In genomic region chr3:56323986-56324420, GRCh38 we compare ENCODE assay signal across 11 cellular contexts.
DNase-seq lines count a peak whose midpoint lies in the region; ATAC-seq and TF ChIP-seq lines count a peak whose summit lies in the region.
"Had no signal": no experiment of that assay in that cellular context is flagged by ENCODE, and none has a peak within 500 bp of the region (broad histone marks: within the 10 kb centered on the region; RNA-seq: fewer than 3 reads in every experiment).

No MANE protein-coding gene starts in this region.

- intact Hi-C loops in adrenal gland (cut with DNase I) (no loop called here), right cardiac atrium (cut with DNase I) (no loop called here)

- H3K4me1 ChIP-seq in cardiac muscle cell (ENCODE audit: low read depth) (peaks cover 60% of the 10 kb centered on the region), right atrium auricular region (peaks cover 0 to 10% of the 10 kb centered on the region in 2 donors), adrenal gland (replicated peaks in 1 of 2) (no peaks in the 10 kb centered on the region), right cardiac atrium (ENCODE audit: control insufficient read depth, insufficient read depth, low read length) (peaks cover 5% of the 10 kb centered on the region)

- DNase-seq in cardiac muscle cell (ENCODE audit: low read depth in 1 of 2, low spot score in 1 of 2) (peak; percentile 23 to 89), right atrium auricular region (ENCODE audit: low spot score) (no peak), adrenal gland (peak; percentile 23 to 73 (median 54)), right cardiac atrium (peak in 1 of 3 donors; percentile 13)
- DNase-seq: activated naive CD4-positive, alpha-beta T cell treated with anti-CD3 and anti-CD28 coated beads, Interleukin-2, amount 10 ng/mL, durations not matched to agents 7 days and 5 days; AML-193; NCI-H1694 had no signal

- H3K9me3 ChIP-seq in cardiac muscle cell (ENCODE audit: low read depth) (no peaks in the 10 kb centered on the region), right atrium auricular region (no peaks in the 10 kb centered on the region), adrenal gland (replicated peaks in 1 of 3) (no peaks in the 10 kb centered on the region), right cardiac atrium (ENCODE audit: control insufficient read depth, low read length) (no peaks in the 10 kb centered on the region)

- H3K36me3 ChIP-seq in cardiac muscle cell = no peaks in the 10 kb centered on the region
- no peaks in the 10 kb centered on the region for H3K36me3 ChIP-seq in right atrium auricular region
- H3K36me3 ChIP-seq in adrenal gland (replicated peaks in 1 of 2) = no peaks in the 10 kb centered on the region

- H3K4me3 ChIP-seq in cardiac muscle cell (no peak overlapping the region), right atrium auricular region (no peak overlapping the region), adrenal gland (no peak overlapping the region), right cardiac atrium (ENCODE audit: low read length) (no peak overlapping the region)

- H3K27me3 ChIP-seq in cardiac muscle cell = no peaks in the 10 kb centered on the region
- no peaks in the 10 kb centered on the region for H3K27me3 ChIP-seq in right atrium auricular region
- H3K27me3 ChIP-seq in adrenal gland = no peaks in the 10 kb centered on the region
- H3K27me3 ChIP-seq in right cardiac atrium (ENCODE audit: control insufficient read depth, insufficient read depth) = no peaks in the 10 kb centered on the region

- 19 to 36% (median 26%) methylated on average over 2 of the region's 2 CpGs for WGBS in adrenal gland, 4 donors
- 24% methylated on average over 2 of the region's 2 CpGs for WGBS in right cardiac atrium

- ATAC-seq in right cardiac atrium (peak; percentile 72 to 96), GM18870 (IDR thresholded peaks at IDR 0.05; ENCODE audit: unreplicated experiment) (no peak), GM18907 (IDR thresholded peaks at IDR 0.05; ENCODE audit: unreplicated experiment) (no peak), HG03521 (IDR thresholded peaks at IDR 0.05; ENCODE audit: unreplicated experiment) (no peak)
- no peak for ATAC-seq in activated CD4-positive, CD25-positive, alpha-beta regulatory T cell treated with anti-CD3 and anti-CD28 coated beads, Interleukin-2, amount 50 U/mL, for 24 hours

- peak overlapping the region; percentile 84 for H3K27ac ChIP-seq in cardiac muscle cell
- H3K27ac ChIP-seq in right atrium auricular region = peak overlapping the region in 1 of 2 donors; percentile 50
- peak overlapping the region in 2 of 5 donors; percentile 21 to 30 for H3K27ac ChIP-seq in adrenal gland
- no peak overlapping the region for H3K27ac ChIP-seq in right cardiac atrium (ENCODE audit: low read length)

- no peak for TF ChIP-seq CTCF in cardiac muscle cell (IDR thresholded peaks at IDR 0.05; ENCODE audit: low read depth, low read length)
- TF ChIP-seq CTCF in right atrium auricular region (IDR thresholded peaks at IDR 0.05) = no peak
- no peak for TF ChIP-seq CTCF in adrenal gland (IDR thresholded peaks at IDR 0.05)

- TF ChIP-seq POLR2A in adrenal gland (IDR thresholded peaks at IDR 0.05) = no peak

Comparison
In these comparisons a context has a peak if more than half of its experiments do, and no peak if none do; other contexts are left out.
1. ATAC-seq: peak in right cardiac atrium (2 of 2); none in activated CD4-positive, CD25-positive, alpha-beta regulatory T cell treated with anti-CD3 and anti-CD28 coated beads, Interleukin-2, amount 50 U/mL, for 24 hours (0 of 2), GM18870 (single experiment), GM18907 (single experiment) and HG03521 (single experiment).